ENCODE assay signal across 14 cellular contexts in genomic region chr4:67576538-67576937, GRCh38. TPM values are rescaled to one million over a fixed set of nuclear protein-coding genes. Genes with fewer than 3 reads are reported as not detected.
DNase-seq lines count a peak whose midpoint lies in the region; ATAC-seq and TF ChIP-seq lines count a peak whose summit lies in the region.
"Had no signal": no experiment of that assay in that cellular context is flagged by ENCODE, and none has a peak within 500 bp of the region (broad histone marks: within the 10 kb centered on the region; RNA-seq: fewer than 3 reads in every experiment).

No MANE protein-coding gene starts in this region.

- intact Hi-C loops in natural killer cell (cut with micrococcal nuclease): no loop called here

- H3K36me3 Mint-ChIP-seq in natural killer cell: no peaks in the 10 kb centered on the region
- no peaks in the 10 kb centered on the region for H3K36me3 Mint-ChIP-seq in natural killer cell treated with Interleukin-12 subunit alpha and Interleukin-12 subunit beta and Interleukin-15 and Interleukin-18, amount 100 ng/mL, for 72 hours

- DNase-seq in natural killer cell (no peak), mesenteric fat pad (ENCODE audit: low spot score) (no peak), cerebellar nuclear complex (lab: John Stamatoyannopoulos, UW) (no peak), AML-193 (lab: John Stamatoyannopoulos, UW) (no peak), inferior parietal cortex (ENCODE audit: extremely low spot score) (no peak)
- DNase-seq in natural killer cell treated with Interleukin-12 subunit alpha and Interleukin-12 subunit beta and Interleukin-15 and Interleukin-18, amount 100 ng/mL, for 72 hours (ENCODE audit: low spot score): no peak
- DNase-seq: foreskin melanocyte; left ventricle myocardium inferior; NCI-H2081; stimulated activated CD4-positive, alpha-beta T cell treated with anti-CD3 and anti-CD28 coated beads, Interleukin-1b, Interleukin-23, amount 100 ng/mL, for 48 hours had no signal

- ATAC-seq in natural killer cell: no peak
- ATAC-seq in natural killer cell treated with Interleukin-12 subunit alpha and Interleukin-12 subunit beta and Interleukin-15 and Interleukin-18, amount 100 ng/mL, for 72 hours: no peak
- ATAC-seq in HG02610 (IDR thresholded peaks at IDR 0.05; ENCODE audit: unreplicated experiment): peak; percentile 49
- ATAC-seq in HG03558 (IDR thresholded peaks at IDR 0.05; ENCODE audit: extremely low read depth, unreplicated experiment): peak; percentile 31
- ATAC-seq: Panc1 had no signal

- H3K27ac Mint-ChIP-seq in natural killer cell: peak overlapping the region; percentile 49 to 67
- H3K27ac Mint-ChIP-seq in natural killer cell treated with Interleukin-12 subunit alpha and Interleukin-12 subunit beta and Interleukin-15 and Interleukin-18, amount 100 ng/mL, for 72 hours: no peak overlapping the region

- peaks cover 27 to 39% of the 10 kb centered on the region in 2 donors for H3K4me1 Mint-ChIP-seq in natural killer cell
- H3K4me1 Mint-ChIP-seq in natural killer cell treated with Interleukin-12 subunit alpha and Interleukin-12 subunit beta and Interleukin-15 and Interleukin-18, amount 100 ng/mL, for 72 hours (ENCODE audit: low read depth in 2 of 2): peaks cover 17 to 33% of the 10 kb centered on the region in 2 donors

- no peaks in the 10 kb centered on the region for H3K27me3 Mint-ChIP-seq in natural killer cell (ENCODE audit: low read depth in 2 of 2)
- H3K27me3 Mint-ChIP-seq in natural killer cell treated with Interleukin-12 subunit alpha and Interleukin-12 subunit beta and Interleukin-15 and Interleukin-18, amount 100 ng/mL, for 72 hours: no peaks in the 10 kb centered on the region

- TF ChIP-seq CTCF in natural killer cell (IDR thresholded peaks at IDR 0.05): no peak

- H3K9me3 Mint-ChIP-seq in natural killer cell: no peaks in the 10 kb centered on the region
- H3K9me3 Mint-ChIP-seq in natural killer cell treated with Interleukin-12 subunit alpha and Interleukin-12 subunit beta and Interleukin-15 and Interleukin-18, amount 100 ng/mL, for 72 hours: no peaks in the 10 kb centered on the region

- no peak overlapping the region for H3K4me3 Mint-ChIP-seq in natural killer cell
- H3K4me3 Mint-ChIP-seq in natural killer cell treated with Interleukin-12 subunit alpha and Interleukin-12 subunit beta and Interleukin-15 and Interleukin-18, amount 100 ng/mL, for 72 hours: no peak overlapping the region

RNA-seq across cellular contexts. Expression of gene STAP1, which starts 18.0 kb away (rescaled TPM):
- 10 to 100 TPM; 11.3 to 11.4 (median 11.4) TPM for total RNA-seq in natural killer cell
- total RNA-seq in natural killer cell treated with Interleukin-12 subunit alpha and Interleukin-12 subunit beta and Interleukin-15 and Interleukin-18, amount 100 ng/mL, for 72 hours: 1 to 10 TPM; 7.5 to 9.6 TPM
- total RNA-seq in mesenteric fat pad: not detected
- total RNA-seq: left ventricle myocardium inferior, osteoblast had no signal

RNA-seq across cellular contexts. Expression of gene CENPC, which starts 31.2 kb away (rescaled TPM):
- total RNA-seq in natural killer cell (10 to 100 TPM; 78.6 to 93.6 (median 91.1) TPM), mesenteric fat pad (17.5 TPM)
- total RNA-seq in natural killer cell treated with Interleukin-12 subunit alpha and Interleukin-12 subunit beta and Interleukin-15 and Interleukin-18, amount 100 ng/mL, for 72 hours: 10 to 100 TPM; 31.5 to 43.5 TPM

Comparison
In these comparisons a context has a peak if more than half of its experiments do, and no peak if none do; other contexts are left out.
1. H3K27ac Mint-ChIP-seq: peak in natural killer cell (2 of 2); none in natural killer cell treated with Interleukin-12 subunit alpha and Interleukin-12 subunit beta and Interleukin-15 and Interleukin-18, amount 100 ng/mL, for 72 hours (0 of 2).
2. ATAC-seq: peak in HG02610 (single experiment) and HG03558 (single experiment); none in natural killer cell (0 of 3) and natural killer cell treated with Interleukin-12 subunit alpha and Interleukin-12 subunit beta and Interleukin-15 and Interleukin-18, amount 100 ng/mL, for 72 hours (0 of 2).